In genomic region chr18:12281861-12282260, GRCh38 we compare ENCODE assay signal across 1 cellular context.
TF ChIP-seq lines count a peak whose summit lies in the region.

No MANE protein-coding gene starts in this region.

TF ChIP-seq in HCT116, 20 proteins besides CTCF, POLR2A, EP300 and RAD21:
- TF ChIP-seq TCF7L2 (IDR thresholded peaks at IDR 0.05; ENCODE audit: borderline replicate concordance, extremely low read depth, insufficient read depth, insufficient read length) = no peak
- TF ChIP-seq ZFX (IDR thresholded peaks at IDR 0.05) = no peak
- TF ChIP-seq YY1 (IDR thresholded peaks at IDR 0.05; ENCODE audit: extremely low read depth, insufficient replicate concordance, low read depth, low read length) = no peak
- no peak for TF ChIP-seq SP1 (IDR thresholded peaks at IDR 0.05; ENCODE audit: low read depth)
- TF ChIP-seq, protein P1, sequence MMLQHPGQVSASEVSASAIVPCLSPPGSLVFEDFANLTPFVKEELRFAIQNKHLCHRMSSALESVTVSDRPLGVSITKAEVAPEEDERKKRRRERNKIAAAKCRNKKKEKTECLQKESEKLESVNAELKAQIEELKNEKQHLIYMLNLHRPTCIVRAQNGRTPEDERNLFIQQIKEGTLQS (IDR thresholded peaks at IDR 0.05) = no peak
- TF ChIP-seq, protein P2, sequence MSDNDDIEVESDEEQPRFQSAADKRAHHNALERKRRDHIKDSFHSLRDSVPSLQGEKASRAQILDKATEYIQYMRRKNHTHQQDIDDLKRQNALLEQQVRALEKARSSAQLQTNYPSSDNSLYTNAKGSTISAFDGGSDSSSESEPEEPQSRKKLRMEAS (IDR thresholded peaks at IDR 0.05) = no peak
- no peak for TF ChIP-seq ELF1 (IDR thresholded peaks at IDR 0.05; ENCODE audit: borderline replicate concordance, low read depth)
- no peak for TF ChIP-seq CEBPB (IDR thresholded peaks at IDR 0.05; ENCODE audit: low read depth)
- TF ChIP-seq SRF (IDR thresholded peaks at IDR 0.05; ENCODE audit: low read depth) = no peak
